ENCODE assay signal across 34 cellular contexts in the genomic region with DNA sequence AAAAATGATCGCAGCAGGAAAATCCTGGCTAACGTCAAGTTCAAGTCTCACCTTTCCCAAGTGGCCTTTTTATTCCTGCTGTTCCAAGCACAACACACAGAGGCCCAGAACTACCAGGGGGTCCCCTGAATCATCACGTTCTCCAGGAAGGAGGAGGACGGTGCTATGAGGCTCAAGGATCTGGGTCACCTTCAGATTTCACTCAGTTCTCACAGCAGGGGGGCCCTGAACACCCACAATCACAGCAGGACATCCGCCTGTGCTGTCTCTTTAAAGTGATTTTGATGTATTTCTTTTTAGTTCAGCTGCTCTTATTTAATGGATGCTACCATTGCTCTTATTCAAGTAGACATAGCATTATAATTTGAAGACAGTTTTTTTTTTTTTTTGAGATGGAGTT.
"Had no signal": no experiment of that assay in that cellular context is flagged by ENCODE, and none has a peak within 500 bp of the region (broad histone marks: within the 10 kb centered on the region; RNA-seq: fewer than 3 reads in every experiment).

No MANE protein-coding gene starts in this region.

- H3K27me3 ChIP-seq: adrenal gland, brain microvascular endothelial cell, MG63, Peyer's patch had no signal

- H3K27ac ChIP-seq: adrenal gland, brain microvascular endothelial cell, Peyer's patch, SJSA1, VCaP had no signal

- H3K9me3 ChIP-seq: adrenal gland, MG63, Peyer's patch, SJSA1 had no signal

- H3K4me3 ChIP-seq: adrenal gland, MG63, Peyer's patch, SJSA1 had no signal

- H3K4me1 ChIP-seq: adrenal gland, Peyer's patch, SJSA1 had no signal

- DNase-seq: activated B cell treated with CpG ODN at 0.5 μM for 24 hours; activated CD4-positive, alpha-beta memory T cell treated with anti-CD3 and anti-CD28 coated beads for 36 hours; activated CD4-positive, alpha-beta T cell treated with anti-CD3 and anti-CD28 coated beads for 4 hours; activated CD4-positive, alpha-beta T cell treated with anti-CD3 and anti-CD28 coated beads, Interleukin-2, amount 50 U/mL, for 1 hour; activated CD4-positive, CD25-positive, alpha-beta regulatory T cell treated with anti-CD3 and anti-CD28 coated beads, Interleukin-2, amount 50 U/mL, for 72 hours; activated CD8-positive, alpha-beta memory T cell treated with anti-CD3 and anti-CD28 coated beads, Interleukin-2, amount 50 U/mL, for 4 hours; activated gamma-delta T cell treated with Interleukin-2 at 50 U/mL for 16 hours; activated naive CD4-positive, alpha-beta T cell treated with anti-CD3 and anti-CD28 coated beads for 36 hours; activated T-cell treated with anti-CD3 and anti-CD28 coated beads for 4 hours; activated T-cell treated with anti-CD3 and anti-CD28 coated beads, Interleukin-2, amount 50 U/mL, for 4 hours; adrenal gland; anterior cingulate cortex; brain microvascular endothelial cell; central memory CD4-positive, alpha-beta T cell; Kasumi-1; MG63; NCI-H1048; NCI-H1105 treated with DMSO at 0.1 percent for 48 hours; NCI-H1436 treated with DMSO at 0.1 percent for 48 hours; NCI-H1694 treated with DMSO at 0.1 percent for 48 hours; NCI-H2029 treated with DMSO at 0.1 percent for 48 hours; NCI-H2107; NCI-H510A; NCI-H526; NCI-H748 treated with DMSO at 0.1 percent for 48 hours; NK-92 treated with Interleukin-12 subunit alpha and Interleukin-12 subunit beta, amount 100 ng/mL, for 24 hours; PC-3; Peyer's patch; RPMI8226; SHP77 treated with DMSO at 0.1 percent for 48 hours; T-cell; T-helper 17 cell had no signal

- H3K36me3 ChIP-seq: adrenal gland, brain microvascular endothelial cell, MG63, Peyer's patch, SJSA1 had no signal
